ENCODE assay signal across 21 cellular contexts in genomic region chr1:196380311-196380710, GRCh38.
A peak's percentile ranks its signal among the peaks of the same experiment; 100 is the strongest.
DNase-seq lines count a peak whose midpoint lies in the region; ATAC-seq and TF ChIP-seq lines count a peak whose summit lies in the region.
"Had no signal": no experiment of that assay in that cellular context is flagged by ENCODE, and none has a peak within 500 bp of the region (broad histone marks: within the 10 kb centered on the region; RNA-seq: fewer than 3 reads in every experiment).

No MANE protein-coding gene starts in this region.

- WGBS in SK-N-SH (ENCODE audit: low lambda C conversion rate): 20% methylated on average over 1 of the region's 1 CpG
- WGBS in ectodermal cell, 2 experiments: 80% methylated on average over 1 of the region's 1 CpG; no CpG with 5 or more reads in 1 of the 2 experiments

- no peak overlapping the region for H2AFZ ChIP-seq in SK-N-SH (ENCODE audit: low read depth)

- H3K36me3 ChIP-seq in SK-N-SH (replicated peaks in 1 of 2; ENCODE audit: control insufficient read depth in 1 of 2, insufficient read depth in 2 of 2, low read length in 1 of 2) (no peaks in the 10 kb centered on the region), ectodermal cell (ENCODE audit: control insufficient read depth, insufficient read depth, low read length) (no peaks in the 10 kb centered on the region), skeletal muscle tissue (ENCODE audit: control insufficient read depth in 3 of 3, insufficient read depth in 3 of 3, low read length in 3 of 3) (no peaks in the 10 kb centered on the region)
- H3K36me3 ChIP-seq: BLaER1 treated with 17β-estradiol and CSF1 and Interleukin-3, amounts not matched to agents 10 nM and 100 nM; thyroid gland had no signal

- POLR2A ChIA-PET in SK-N-SH (lab: Yijun Ruan, JAX): no interaction called here
- POLR2A ChIA-PET in activated CD4-positive, alpha-beta memory T cell treated with anti-CD3 and anti-CD28 coated beads, Interleukin-2, amount 10 ng/mL, durations not matched to agents 7 days and 5 days (lab: Charles Lee): no interaction called here

- H3F3A ChIP-seq in SK-N-SH (replicated peaks; ENCODE audit: insufficient read depth): no peaks in the 10 kb centered on the region

- no peak overlapping the region for H3K4me2 ChIP-seq in SK-N-SH
- H3K4me2 ChIP-seq: BLaER1 treated with 17β-estradiol and CSF1 and Interleukin-3, amounts not matched to agents 10 nM and 100 nM had no signal

- no peaks in the 10 kb centered on the region for H3K79me2 ChIP-seq in SK-N-SH (ENCODE audit: insufficient read depth)

- ATAC-seq in SK-N-SH treated with all-trans-retinoic acid at 6 μM for 48 hours: peak; percentile 60; the same call in 1 of the 3 replicates
- ATAC-seq in HG03175 (IDR thresholded peaks at IDR 0.05; ENCODE audit: unreplicated experiment): no peak
- ATAC-seq: stimulated activated naive CD8-positive, alpha-beta T cell treated with anti-CD3 and anti-CD28 coated beads, Interleukin-15, Interleukin-2, amounts not matched to agents 100 U/mL and 50 U/mL, for 24 hours had no signal

- H3K27me3 Mint-ChIP-seq in chondrocyte (ENCODE audit: low read depth): no peaks in the 10 kb centered on the region
- H3K27me3 Mint-ChIP-seq in activated CD4-positive, alpha-beta memory T cell treated with anti-CD3 and anti-CD28 coated beads, Interleukin-2, amount 10 ng/mL, durations not matched to agents 7 days and 5 days: no peaks in the 10 kb centered on the region
- H3K27me3 Mint-ChIP-seq: activated T-cell treated with anti-CD3 and anti-CD28 coated beads, Interleukin-2, amount 50 U/mL, for 24 hours had no signal

- H3K27me3 ChIP-seq in SK-N-SH (ENCODE audit: insufficient read depth): no peaks in the 10 kb centered on the region
- no peaks in the 10 kb centered on the region for H3K27me3 ChIP-seq in ectodermal cell (ENCODE audit: control insufficient read depth, insufficient read depth, low read length, poor library complexity, severe bottlenecking)
- H3K27me3 ChIP-seq in skeletal muscle tissue (ENCODE audit: control insufficient read depth in 3 of 3, insufficient read depth in 3 of 3, low read length in 3 of 3): no peaks in the 10 kb centered on the region
- H3K27me3 ChIP-seq: BLaER1 treated with 17β-estradiol and CSF1 and Interleukin-3, amounts not matched to agents 10 nM and 100 nM; thyroid gland had no signal

- TF ChIP-seq RAD21 in SK-N-SH (IDR thresholded peaks at IDR 0.05; ENCODE audit: low read length): no peak

- CTCF ChIA-PET in SK-N-SH (lab: Yijun Ruan, JAX): no interaction called here
- CTCF ChIA-PET in activated CD4-positive, alpha-beta memory T cell treated with anti-CD3 and anti-CD28 coated beads, Interleukin-2, amount 10 ng/mL, durations not matched to agents 7 days and 5 days (lab: Charles Lee): no interaction called here

- H3K9ac ChIP-seq in SK-N-SH (no peak overlapping the region), skeletal muscle tissue (ENCODE audit: low read depth in 1 of 3, low read length in 3 of 3) (peak overlapping the region in 2 of 3 donors; percentile 24 to 36)
- H3K9ac ChIP-seq: BLaER1 treated with 17β-estradiol and CSF1 and Interleukin-3, amounts not matched to agents 10 nM and 100 nM had no signal

- H3K9me2 ChIP-seq in SK-N-SH: no peaks in the 10 kb centered on the region

- no peak for DNase-seq in SK-N-SH
- peak; percentile 21 for DNase-seq in NCI-H2196 (lab: John Stamatoyannopoulos, UW; ENCODE audit: unreplicated experiment)
- no peak for DNase-seq in chondrocyte (ENCODE audit: low spot score)
- DNase-seq in activated CD4-positive, alpha-beta memory T cell treated with anti-CD3 and anti-CD28 coated beads, Interleukin-2, amount 10 ng/mL, durations not matched to agents 7 days and 5 days: no peak
- DNase-seq: ACHN; activated naive CD4-positive, alpha-beta T cell treated with Interleukin-2 at 50 U/mL for 16 hours; activated T-cell treated with anti-CD3 and anti-CD28 coated beads, Interleukin-2, amount 50 U/mL, for 24 hours; anterior cingulate cortex; Calu3; head of caudate nucleus; immature natural killer cell; NCI-H1694 treated with DMSO at 0.1 percent for 48 hours; small intestine; stimulated activated naive CD8-positive, alpha-beta T cell treated with anti-CD3 and anti-CD28 coated beads, Interleukin-15, Interleukin-2, amounts not matched to agents 100 U/mL and 50 U/mL, for 24 hours; thyroid gland had no signal

- H3K4me3 Mint-ChIP-seq in chondrocyte (ENCODE audit: unreplicated experiment): no peak overlapping the region
- H3K4me3 Mint-ChIP-seq in activated CD4-positive, alpha-beta memory T cell treated with anti-CD3 and anti-CD28 coated beads, Interleukin-2, amount 10 ng/mL, durations not matched to agents 7 days and 5 days: no peak overlapping the region
- H3K4me3 Mint-ChIP-seq: activated T-cell treated with anti-CD3 and anti-CD28 coated beads, Interleukin-2, amount 50 U/mL, for 24 hours; immature natural killer cell had no signal

- TF ChIP-seq EP300 in SK-N-SH (IDR thresholded peaks at IDR 0.05; ENCODE audit: borderline replicate concordance in 1 of 2, low read depth in 1 of 2, low read length in 1 of 2): no peak

- TF ChIP-seq CTCF in SK-N-SH (IDR thresholded peaks at IDR 0.05): no peak
- no peak for TF ChIP-seq CTCF in chondrocyte (IDR thresholded peaks at IDR 0.05)

- no peak overlapping the region for H3K27ac ChIP-seq in SK-N-SH (ENCODE audit: low read depth in 2 of 2, low read length in 1 of 2)
- peak overlapping the region; percentile 26 for H3K27ac ChIP-seq in ectodermal cell (ENCODE audit: insufficient read depth, low read depth, low read length, poor library complexity, severe bottlenecking)
- H3K27ac ChIP-seq in skeletal muscle tissue (ENCODE audit: low read depth, low read length): no peak overlapping the region
- H3K27ac ChIP-seq: BLaER1 treated with 17β-estradiol and CSF1 and Interleukin-3, amounts not matched to agents 10 nM and 100 nM; SK-N-MC; thyroid gland had no signal

- peaks cover 2% of the 10 kb centered on the region for H3K36me3 Mint-ChIP-seq in chondrocyte (ENCODE audit: low read depth)
- H3K36me3 Mint-ChIP-seq in activated CD4-positive, alpha-beta memory T cell treated with anti-CD3 and anti-CD28 coated beads, Interleukin-2, amount 10 ng/mL, durations not matched to agents 7 days and 5 days (ENCODE audit: low read depth): no peaks in the 10 kb centered on the region
- H3K36me3 Mint-ChIP-seq: immature natural killer cell had no signal

- peaks cover 6% of the 10 kb centered on the region for H3K4me1 Mint-ChIP-seq in chondrocyte (ENCODE audit: low read depth)
- H3K4me1 Mint-ChIP-seq in activated CD4-positive, alpha-beta memory T cell treated with anti-CD3 and anti-CD28 coated beads, Interleukin-2, amount 10 ng/mL, durations not matched to agents 7 days and 5 days: peaks cover 4% of the 10 kb centered on the region
- H3K4me1 Mint-ChIP-seq: immature natural killer cell had no signal

- H4K20me1 ChIP-seq in SK-N-SH (ENCODE audit: insufficient read depth): no peaks in the 10 kb centered on the region
- H4K20me1 ChIP-seq: BLaER1 treated with 17β-estradiol and CSF1 and Interleukin-3, amounts not matched to agents 10 nM and 100 nM had no signal

- no peak overlapping the region for H3K27ac Mint-ChIP-seq in chondrocyte (ENCODE audit: unreplicated experiment)
- no peak overlapping the region for H3K27ac Mint-ChIP-seq in activated CD4-positive, alpha-beta memory T cell treated with anti-CD3 and anti-CD28 coated beads, Interleukin-2, amount 10 ng/mL, durations not matched to agents 7 days and 5 days
- H3K27ac Mint-ChIP-seq: activated T-cell treated with anti-CD3 and anti-CD28 coated beads, Interleukin-2, amount 50 U/mL, for 24 hours; immature natural killer cell had no signal

- H3K4me3 ChIP-seq in SK-N-SH (ENCODE audit: low read depth in 2 of 2, low read length in 1 of 2): no peak overlapping the region
- H3K4me3 ChIP-seq in ectodermal cell (ENCODE audit: insufficient read depth, low read depth, low read length): no peak overlapping the region
- H3K4me3 ChIP-seq in skeletal muscle tissue (ENCODE audit: low read length in 3 of 3): no peak overlapping the region
- H3K4me3 ChIP-seq: BLaER1 treated with 17β-estradiol and CSF1 and Interleukin-3, amounts not matched to agents 10 nM and 100 nM; SK-N-MC; thyroid gland had no signal

- H3K9me3 Mint-ChIP-seq in chondrocyte (ENCODE audit: low read depth): no peaks in the 10 kb centered on the region
- H3K9me3 Mint-ChIP-seq in activated CD4-positive, alpha-beta memory T cell treated with anti-CD3 and anti-CD28 coated beads, Interleukin-2, amount 10 ng/mL, durations not matched to agents 7 days and 5 days: no peaks in the 10 kb centered on the region
- H3K9me3 Mint-ChIP-seq: activated T-cell treated with anti-CD3 and anti-CD28 coated beads, Interleukin-2, amount 50 U/mL, for 24 hours had no signal

- no peaks in the 10 kb centered on the region for H3K9me3 ChIP-seq in SK-N-SH
- no peaks in the 10 kb centered on the region for H3K9me3 ChIP-seq in ectodermal cell (ENCODE audit: control insufficient read depth, low read length)
- no peaks in the 10 kb centered on the region for H3K9me3 ChIP-seq in skeletal muscle tissue (ENCODE audit: control insufficient read depth in 3 of 3, low read length in 3 of 3)
- H3K9me3 ChIP-seq: BLaER1 treated with 17β-estradiol and CSF1 and Interleukin-3, amounts not matched to agents 10 nM and 100 nM; thyroid gland had no signal

- H3K4me1 ChIP-seq in SK-N-SH (ENCODE audit: control insufficient read depth in 1 of 2, insufficient read depth in 2 of 2, low read depth in 1 of 2, low read length in 1 of 2) (no peaks in the 10 kb centered on the region; a peak in 1 of 4 replicates), ectodermal cell (ENCODE audit: control insufficient read depth, insufficient read depth, low read length) (no peaks in the 10 kb centered on the region), skeletal muscle tissue (ENCODE audit: control insufficient read depth in 3 of 3, insufficient read depth in 3 of 3, low read length in 3 of 3) (no peaks in the 10 kb centered on the region)

TF ChIP-seq in SK-N-SH treated with all-trans-retinoic acid at 6 μM for 48 hours, 23 proteins besides CTCF, POLR2A, EP300 and RAD21 (continues in another document):
- TF ChIP-seq TCF4 (CRISPR knock-in tag; IDR thresholded peaks at IDR 0.05; ENCODE audit: borderline replicate concordance) (no peak), RARB (CRISPR knock-in tag; IDR thresholded peaks at IDR 0.05) (no peak), CSDC2 (CRISPR knock-in tag; IDR thresholded peaks at IDR 0.05) (no peak)

TF ChIP-seq in SK-N-SH, 30 proteins besides CTCF, POLR2A, EP300 and RAD21 (continues in another document):
- TF ChIP-seq FOXM1 (IDR thresholded peaks at IDR 0.05; ENCODE audit: low read depth) (no peak), MAX (IDR thresholded peaks at IDR 0.05; ENCODE audit: low read depth) (no peak), NRF1 (IDR thresholded peaks at IDR 0.05; ENCODE audit: low read depth, low read length) (no peak), MXI1 (IDR thresholded peaks at IDR 0.05; ENCODE audit: low read depth, low read length) (no peak)
